ENCODE assay signal across 10 cellular contexts in genomic region chr22:19965771-19966709, GRCh38. TPM values are rescaled to one million over a fixed set of nuclear protein-coding genes. Genes with fewer than 3 reads are reported as not detected.
DNase-seq lines count a peak whose midpoint lies in the region; ATAC-seq, FAIRE-seq and TF ChIP-seq lines count a peak whose summit lies in the region.
"Had no signal": no experiment of that assay in that cellular context is flagged by ENCODE, and none has a peak within 500 bp of the region (broad histone marks: within the 10 kb centered on the region; RNA-seq: fewer than 3 reads in every experiment).

No MANE protein-coding gene starts in this region.

- H3K9ac ChIP-seq in endothelial cell of umbilical vein (replicated peaks; ENCODE audit: extremely low read depth, insufficient read depth, low read length), result no peak overlapping the region

- TF ChIP-seq POLR2A in endothelial cell of umbilical vein (IDR thresholded peaks at IDR 0.05; ENCODE audit: low read depth, low read length), result no peak

- TF ChIP-seq CTCF in endothelial cell of umbilical vein (IDR thresholded peaks at IDR 0.05; ENCODE audit: extremely low read depth in 1 of 2, insufficient read depth in 1 of 2, low read depth in 1 of 2, low read length in 2 of 2) (peak; percentile 41 to 61), thoracic aorta (IDR thresholded peaks at IDR 0.05) (peak; percentile 24)

- H4K20me1 ChIP-seq in endothelial cell of umbilical vein (replicated peaks; ENCODE audit: control insufficient read depth, extremely low read depth, insufficient read depth, low read length), result no peaks in the 10 kb centered on the region

- H3K9me1 ChIP-seq in endothelial cell of umbilical vein (replicated peaks; ENCODE audit: control insufficient read depth, extremely low read depth, insufficient read depth, low read length), result no peaks in the 10 kb centered on the region

- no peak overlapping the region for H2AFZ ChIP-seq in endothelial cell of umbilical vein (ENCODE audit: low read depth, low read length)

- CTCF ChIA-PET in endothelial cell of umbilical vein (lab: Charles Lee), result interaction anchor here (1.1 to 12.2 kb wide), 3 partner anchors 47 to 236 kb away, joined by 3 to 304 read pairs (median 7); no protein-coding TSS in a partner anchor

- no peak for ATAC-seq in Right ventricle myocardium inferior
- no peak for ATAC-seq in thoracic aorta (ENCODE audit: insufficient number of reproducible peaks, low FRiP score, low read depth)

- no peak for FAIRE-seq in endothelial cell of umbilical vein (lab: Jason Lieb, UNC)
- FAIRE-seq: endometrium had no signal

- H3K4me2 ChIP-seq in endothelial cell of umbilical vein (ENCODE audit: insufficient read depth, low read length), result no peak overlapping the region

- dilution Hi-C loops in endothelial cell of umbilical vein (cut with MboI; ENCODE audit: extremely low pct_ligation_motif_present, low sequenced_read_pairs), result no loop called here

- H3K27me3 ChIP-seq in endothelial cell of umbilical vein (ENCODE audit: control insufficient read depth in 2 of 2, insufficient read depth in 2 of 2, low read length in 2 of 2) (no peaks in the 10 kb centered on the region), thoracic aorta (replicated peaks; ENCODE audit: insufficient read depth) (no peaks in the 10 kb centered on the region)

- no peaks in the 10 kb centered on the region for H3K79me2 ChIP-seq in endothelial cell of umbilical vein (ENCODE audit: control insufficient read depth, insufficient read depth, low read length)

- H3K4me1 ChIP-seq in endothelial cell of umbilical vein (ENCODE audit: control insufficient read depth, extremely low read depth, insufficient read depth, low read length) (peaks cover 27% of the 10 kb centered on the region), thoracic aorta (ENCODE audit: control insufficient read depth in 1 of 2, low read depth in 2 of 2) (peaks cover 0 to 19% of the 10 kb centered on the region in 2 donors)

- H3K27ac ChIP-seq in endothelial cell of umbilical vein (ENCODE audit: insufficient read depth, low read depth, low read length) (peak overlapping the region; percentile 9), thoracic aorta (peak overlapping the region in 1 of 2 donors; percentile 22)

- peak; percentile 59 for DNase-seq in Right ventricle myocardium inferior (ENCODE audit: missing footprints)
- DNase-seq in cardiac septum (ENCODE audit: low spot score), result no peak
- DNase-seq in NCI-H345 treated with DMSO at 0.1 percent for 48 hours (lab: John Stamatoyannopoulos, UW; ENCODE audit: unreplicated experiment), result peak; percentile 12
- no peak for DNase-seq in endothelial cell of umbilical vein (ENCODE audit: low read depth, low spot score)
- DNase-seq in thoracic aorta (ENCODE audit: low spot score), result no peak
- no peak for DNase-seq in T-helper 9 cell
- DNase-seq in DMS153 (lab: John Stamatoyannopoulos, UW), result no peak
- DNase-seq in activated CD4-positive, CD25-positive, alpha-beta regulatory T cell treated with anti-CD3 and anti-CD28 coated beads, Interleukin-2, amount 50 U/mL, for 72 hours, result no peak
- DNase-seq: DMS79 had no signal

- intact Hi-C loops in Right ventricle myocardium inferior (cut with DNase I) (loop anchor here (10.0 kb wide), 1 partner anchor 119 kb away; the partner anchor contains the start of gene DGCR8), cardiac septum (cut with DNase I) (no loop called here), endothelial cell of umbilical vein (cut with micrococcal nuclease) (no loop called here)

- H3K36me3 ChIP-seq in endothelial cell of umbilical vein (ENCODE audit: control insufficient read depth in 2 of 2, extremely low read depth in 1 of 2, insufficient read depth in 2 of 2, low read length in 2 of 2) (peaks cover 5 to 49% of the 10 kb centered on the region in 2 experiments), thoracic aorta (peaks cover 39% of the 10 kb centered on the region)

- POLR2A ChIA-PET in endothelial cell of umbilical vein (lab: Charles Lee), result no interaction called here

- H3K9me3 ChIP-seq in endothelial cell of umbilical vein (replicated peaks; ENCODE audit: control insufficient read depth, insufficient read depth, low read length) (no peaks in the 10 kb centered on the region), thoracic aorta (no peaks in the 10 kb centered on the region)

- H3K4me3 ChIP-seq in endothelial cell of umbilical vein (replicated peaks in 1 of 3; ENCODE audit: insufficient read depth in 1 of 3, low read depth in 1 of 3, low read length in 3 of 3) (no peak overlapping the region), thoracic aorta (no peak overlapping the region)

- no TSS peak for BruUV-seq in endothelial cell of umbilical vein (replicated peaks; lab: Mats Ljungman, UMichigan)

TF ChIP-seq in endothelial cell of umbilical vein, 7 proteins besides CTCF, POLR2A, EP300 and RAD21:
- TF ChIP-seq MYC (IDR thresholded peaks at IDR 0.05; ENCODE audit: low read depth, low read length) (no peak), JUN (IDR thresholded peaks at IDR 0.05; ENCODE audit: borderline replicate concordance, insufficient read depth, insufficient read length, low read depth) (no peak), FOS (IDR thresholded peaks at IDR 0.05; ENCODE audit: borderline replicate concordance, insufficient read depth, low read length) (no peak), MAX (IDR thresholded peaks at IDR 0.05; ENCODE audit: insufficient read depth, insufficient read length) (no peak), POLR2AphosphoS5 (IDR thresholded peaks at IDR 0.05; ENCODE audit: insufficient read depth, low read depth, low read length) (no peak), GATA2 (IDR thresholded peaks at IDR 0.05; ENCODE audit: insufficient read depth, insufficient read length, low read depth, low read length) (no peak), EZH2 (IDR thresholded peaks at IDR 0.05; ENCODE audit: borderline replicate concordance, low read depth, low read length, severe bottlenecking) (no peak)

RNA-seq across cellular contexts. Expression of gene TXNRD2, which starts 24.4 kb away (rescaled TPM):
- total RNA-seq in Right ventricle myocardium inferior, result 40.9 TPM
- 33.3 TPM for total RNA-seq in cardiac septum
- 211 and 245 TPM in 2 replicates for total RNA-seq in endothelial cell of umbilical vein
- 440 and 511 TPM in 2 replicates for polyA plus RNA-seq in endothelial cell of umbilical vein
- 259 and 341 TPM in 2 replicates for polyA plus RNA-seq in endothelial cell of umbilical vein (2011; cell fraction: cytosol; rRNA removed)
- polyA plus RNA-seq in endothelial cell of umbilical vein (2011; cell fraction: nucleus; rRNA removed), result 576 and 663 TPM in 2 replicates
- polyA plus RNA-seq in endothelial cell of umbilical vein (2012), result 102 and 113 TPM in 2 replicates
- polyA minus RNA-seq in endothelial cell of umbilical vein, result 102 and 126 TPM in 2 replicates
- polyA minus RNA-seq in endothelial cell of umbilical vein (2011; cell fraction: cytosol; rRNA and poly(A)+ RNA removed), result 25.2 TPM
- 91.1 and 144 TPM in 2 replicates for polyA minus RNA-seq in endothelial cell of umbilical vein (2011; cell fraction: nucleus; rRNA and poly(A)+ RNA removed)
- 10 to 100 TPM; 27.4 to 37.6 TPM for total RNA-seq in thoracic aorta

RNA-seq across cellular contexts. Expression of gene COMT, which starts 24.5 kb away (rescaled TPM):
- total RNA-seq in Right ventricle myocardium inferior (104 TPM), cardiac septum (97.1 TPM), endothelial cell of umbilical vein (221 and 246 TPM in 2 replicates), thoracic aorta (100 to 1,000 TPM; 230 to 300 TPM)
- polyA plus RNA-seq in endothelial cell of umbilical vein, result 537 and 579 TPM in 2 replicates
- polyA plus RNA-seq in endothelial cell of umbilical vein (2011; cell fraction: cytosol; rRNA removed), result 320 and 379 TPM in 2 replicates
- 183 and 186 TPM in 2 replicates for polyA plus RNA-seq in endothelial cell of umbilical vein (2011; cell fraction: nucleus; rRNA removed)
- 145 and 199 TPM in 2 replicates for polyA plus RNA-seq in endothelial cell of umbilical vein (2012)
- polyA minus RNA-seq in endothelial cell of umbilical vein, result 206 and 246 TPM in 2 replicates
- 31.5 TPM for polyA minus RNA-seq in endothelial cell of umbilical vein (2011; cell fraction: cytosol; rRNA and poly(A)+ RNA removed)
- polyA minus RNA-seq in endothelial cell of umbilical vein (2011; cell fraction: nucleus; rRNA and poly(A)+ RNA removed), result 38.0 and 46.4 TPM in 2 replicates

RNA-seq across cellular contexts. Expression of gene ARVCF, which starts 50.6 kb away (rescaled TPM):
- total RNA-seq in Right ventricle myocardium inferior (30.5 TPM), cardiac septum (46.8 TPM), endothelial cell of umbilical vein (105 and 109 TPM in 2 replicates), thoracic aorta (100 to 1,000 TPM in 1 of 2 donors, 10 to 100 TPM in 1; 95.0 to 165 TPM)
- 81.3 and 83.6 TPM in 2 replicates for polyA plus RNA-seq in endothelial cell of umbilical vein
- polyA plus RNA-seq in endothelial cell of umbilical vein (2011; cell fraction: cytosol; rRNA removed), result 30.5 and 49.1 TPM in 2 replicates
- 288 and 295 TPM in 2 replicates for polyA plus RNA-seq in endothelial cell of umbilical vein (2011; cell fraction: nucleus; rRNA removed)
- 22.8 and 27.5 TPM in 2 replicates for polyA plus RNA-seq in endothelial cell of umbilical vein (2012)
- 43.0 and 52.9 TPM in 2 replicates for polyA minus RNA-seq in endothelial cell of umbilical vein
- 1.7 TPM for polyA minus RNA-seq in endothelial cell of umbilical vein (2011; cell fraction: cytosol; rRNA and poly(A)+ RNA removed)
- 58.2 and 105 TPM in 2 replicates for polyA minus RNA-seq in endothelial cell of umbilical vein (2011; cell fraction: nucleus; rRNA and poly(A)+ RNA removed)

RNA-seq across cellular contexts. Expression of gene TANGO2, which starts 54.9 kb away (rescaled TPM):
- total RNA-seq in Right ventricle myocardium inferior (54.6 TPM), cardiac septum (84.5 TPM), endothelial cell of umbilical vein (33.2 and 40.0 TPM in 2 replicates), thoracic aorta (100 to 1,000 TPM in 1 of 2 donors, 10 to 100 TPM in 1; 48.7 to 109 TPM)
- polyA plus RNA-seq in endothelial cell of umbilical vein, result 49.3 and 59.5 TPM in 2 replicates
- polyA plus RNA-seq in endothelial cell of umbilical vein (2011; cell fraction: cytosol; rRNA removed), result 34.3 and 36.5 TPM in 2 replicates
- 48.4 and 53.3 TPM in 2 replicates for polyA plus RNA-seq in endothelial cell of umbilical vein (2011; cell fraction: nucleus; rRNA removed)
- 20.4 and 20.9 TPM in 2 replicates for polyA plus RNA-seq in endothelial cell of umbilical vein (2012)
- 82.2 and 90.8 TPM in 2 replicates for polyA minus RNA-seq in endothelial cell of umbilical vein
- 10.1 TPM for polyA minus RNA-seq in endothelial cell of umbilical vein (2011; cell fraction: cytosol; rRNA and poly(A)+ RNA removed)
- polyA minus RNA-seq in endothelial cell of umbilical vein (2011; cell fraction: nucleus; rRNA and poly(A)+ RNA removed), result 22.9 and 23.8 TPM in 2 replicates

Comparison
In these comparisons a context has a peak if more than half of its experiments do, and no peak if none do; other contexts are left out.
1. DNase-seq: peak in Right ventricle myocardium inferior (single experiment) and NCI-H345 treated with DMSO at 0.1 percent for 48 hours (single experiment); none in cardiac septum (single experiment), endothelial cell of umbilical vein (single experiment), thoracic aorta (single experiment), T-helper 9 cell (single experiment), DMS153 (single experiment) and activated CD4-positive, CD25-positive, alpha-beta regulatory T cell treated with anti-CD3 and anti-CD28 coated beads, Interleukin-2, amount 50 U/mL, for 72 hours (single experiment).